ENCODE assay signal across 8 cellular contexts in genomic region chr17:7845359-7846062, GRCh38. TPM values are rescaled to one million over a fixed set of nuclear protein-coding genes. Genes with fewer than 3 reads are reported as not detected.
DNase-seq lines count a peak whose midpoint lies in the region; TF ChIP-seq lines count a peak whose summit lies in the region.

No MANE protein-coding gene starts in this region.

- no peaks in the 10 kb centered on the region for H3K27me3 ChIP-seq in BE2C
- no peaks in the 10 kb centered on the region for H3K27me3 ChIP-seq in MG63
- no peaks in the 10 kb centered on the region for H3K27me3 ChIP-seq in dorsolateral prefrontal cortex

- H3K36me3 Mint-ChIP-seq in nephron (ENCODE audit: low read depth) = peaks cover 26% of the 10 kb centered on the region

- no peaks in the 10 kb centered on the region for H3K27me3 Mint-ChIP-seq in nephron (ENCODE audit: low read depth)

- no peak overlapping the region for H3K27ac Mint-ChIP-seq in nephron

- H3K4me3 Mint-ChIP-seq in nephron = peak overlapping the region; percentile 96 to 98 (median 97)

- intact Hi-C loops in dorsolateral prefrontal cortex (cut with DNase I) = loop anchor here in 1 of 2 donors (10.0 kb wide), 1 partner anchor 309 kb away; the partner anchor contains the start of gene PER1

- H3K36me3 ChIP-seq in BE2C (peaks cover 17% of the 10 kb centered on the region), MG63 (peaks cover 46% of the 10 kb centered on the region)

- TF ChIP-seq CTCF in BE2C (IDR thresholded peaks at IDR 0.05; ENCODE audit: low read depth, low read length) (no peak), dorsolateral prefrontal cortex (IDR thresholded peaks at IDR 0.05 in 54 of 56, conservative IDR thresholded peaks at IDR 0.05 in 2 of 56; ENCODE audit: low read depth in 1 of 56, partially characterized antibody in 56 of 56) (no peak), nephron (IDR thresholded peaks at IDR 0.05; ENCODE audit: unreplicated experiment in 3 of 3) (no peak)

- DNase-seq in BE2C = no peak
- no peak for DNase-seq in MG63
- DNase-seq in dorsolateral prefrontal cortex = no peak
- no peak for DNase-seq in effector CD8-positive, alpha-beta T cell (lab: John Stamatoyannopoulos, UW)
- no peak for DNase-seq in HUDEP-2 (lab: John Stamatoyannopoulos, UW; ENCODE audit: unreplicated experiment in 76 of 76)
- DNase-seq in NCI-H2171 treated with DMSO at 0.1 percent for 48 hours (lab: John Stamatoyannopoulos, UW) = no peak
- DNase-seq in glomerular visceral epithelial cell (ENCODE audit: extremely low spot score) = no peak

- H3K4me1 Mint-ChIP-seq in nephron = peaks cover 14% of the 10 kb centered on the region

- H3K4me3 ChIP-seq in BE2C (ENCODE audit: low read depth, low read length) = peak overlapping the region; percentile 77; the same call in 1 of the 2 replicates
- H3K4me3 ChIP-seq in MG63 = peak overlapping the region; percentile 78
- H3K4me3 ChIP-seq in dorsolateral prefrontal cortex = peak overlapping the region; percentile 65 to 94 (median 85)

- no peaks in the 10 kb centered on the region; the same call in 1 of the 2 replicates for H3K4me1 ChIP-seq in BE2C

- H3K27ac ChIP-seq in dorsolateral prefrontal cortex = peak overlapping the region in 58 of 59 donors; percentile 11 to 100 (median 98)

- no peaks in the 10 kb centered on the region for H3K9me3 ChIP-seq in BE2C
- H3K9me3 ChIP-seq in MG63 = no peaks in the 10 kb centered on the region

- no peaks in the 10 kb centered on the region for H3K9me3 Mint-ChIP-seq in nephron

RNA-seq across cellular contexts. Expression of gene TMEM88, which starts 9.4 kb away (rescaled TPM):
- 98.8 TPM for polyA plus RNA-seq in BE2C (2012; ENCODE audit: insufficient read depth, insufficient read length, low read depth)
- not detected in 2 replicates for total RNA-seq in MG63 (2014; rRNA removed; shearing (Covaris generic); ENCODE audit: low replicate concordance)
- 10 to 100 TPM in 1 of 120 experiments, 1 to 10 TPM in 114, under 1 TPM in 4, not detected in 1; 0.69 to 10.3 (median 3.2) TPM for total RNA-seq in dorsolateral prefrontal cortex

RNA-seq across cellular contexts. Expression of gene KDM6B, which starts 11.5 kb away (rescaled TPM):
- polyA plus RNA-seq in BE2C (2012; ENCODE audit: insufficient read depth, insufficient read length, low read depth) = 28.2 TPM
- total RNA-seq in MG63 (2014; rRNA removed; shearing (Covaris generic); ENCODE audit: low replicate concordance) = 0.07 and 0.20 TPM in 2 replicates
- total RNA-seq in dorsolateral prefrontal cortex = 10 to 100 TPM; 12.7 to 38.8 (median 21.8) TPM

RNA-seq across cellular contexts. Expression of gene NAA38, which starts 11.8 kb away (rescaled TPM):
- polyA plus RNA-seq in BE2C (2012; ENCODE audit: insufficient read depth, insufficient read length, low read depth) = 331 TPM
- total RNA-seq in MG63 (2014; rRNA removed; shearing (Covaris generic); ENCODE audit: low replicate concordance) = 74.9 and 264 TPM in 2 replicates
- 100 to 1,000 TPM in 18 of 120 experiments, 10 to 100 TPM in 102; 46.8 to 127 (median 87.8) TPM for total RNA-seq in dorsolateral prefrontal cortex

RNA-seq across cellular contexts. Expression of gene CYB5D1, which starts 12.3 kb away (rescaled TPM):
- polyA plus RNA-seq in BE2C (2012; ENCODE audit: insufficient read depth, insufficient read length, low read depth) = 21.6 TPM
- 18.2 and 38.2 TPM in 2 replicates for total RNA-seq in MG63 (2014; rRNA removed; shearing (Covaris generic); ENCODE audit: low replicate concordance)
- 10 to 100 TPM; 14.7 to 35.0 (median 23.8) TPM for total RNA-seq in dorsolateral prefrontal cortex

RNA-seq across cellular contexts. Expression of gene CHD3, which starts 43.1 kb away (rescaled TPM):
- polyA plus RNA-seq in BE2C (2012; ENCODE audit: insufficient read depth, insufficient read length, low read depth) = 66.8 TPM
- 49.6 and 51.1 TPM in 2 replicates for total RNA-seq in MG63 (2014; rRNA removed; shearing (Covaris generic); ENCODE audit: low replicate concordance)
- 100 to 1,000 TPM in 92 of 120 experiments, 10 to 100 TPM in 28; 45.9 to 168 (median 112) TPM for total RNA-seq in dorsolateral prefrontal cortex

Comparison
In these comparisons a context has a peak if more than half of its experiments do, and no peak if none do; other contexts are left out.
1. RNA of gene KDM6B, which starts 11.5 kb away (total RNA-seq): 12.7 to 38.8 TPM in dorsolateral prefrontal cortex; 0.07 to 0.20 TPM in MG63; every median in the first group is over 10 times any median in the second.
2. Peak in every context shown above with its lines, with median percentiles within 50 percentile points of each other: H3K4me3 ChIP-seq.